In the genomic region with DNA sequence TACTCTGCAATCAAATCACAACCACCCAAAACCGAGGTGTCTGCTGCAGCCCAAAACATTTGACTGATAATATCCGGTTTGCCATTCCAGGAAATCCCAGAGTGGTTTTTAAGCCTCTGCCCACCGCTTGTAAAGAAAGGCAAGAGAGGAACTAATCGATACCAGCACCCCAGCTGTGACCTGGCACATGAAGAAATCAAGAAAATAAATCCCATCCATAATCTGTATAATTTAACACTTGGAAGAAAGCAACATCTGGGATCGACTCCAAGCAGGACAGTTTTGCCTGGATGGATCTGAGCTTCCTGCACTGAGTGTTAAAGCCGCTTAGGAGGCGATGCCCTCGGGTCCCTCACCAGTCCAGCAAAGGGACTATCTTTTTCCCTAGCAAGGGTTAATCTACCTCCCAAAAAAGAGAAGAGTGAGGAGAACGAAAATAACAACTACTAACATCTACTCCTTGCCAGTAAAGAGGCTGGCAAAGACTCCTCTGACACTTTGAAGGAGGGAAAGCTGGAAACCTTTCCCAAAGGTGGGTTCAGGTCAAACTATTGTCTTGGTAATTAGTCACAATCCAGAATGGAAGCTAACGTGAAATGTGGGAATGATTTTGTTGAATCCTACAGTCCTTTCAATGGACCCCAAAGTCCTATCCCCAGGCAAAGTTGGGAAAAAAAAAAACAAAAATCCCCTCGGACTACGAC, we compare ENCODE assay signal across 8 cellular contexts. TPM values are rescaled to one million over a fixed set of nuclear protein-coding genes. Genes with fewer than 3 reads are reported as not detected.
DNase-seq lines count a peak whose midpoint lies in the region; ATAC-seq and TF ChIP-seq lines count a peak whose summit lies in the region.

No MANE protein-coding gene starts in this region.

- H3K36me3 Mint-ChIP-seq in CD8-positive, alpha-beta memory T cell, result peaks cover 0 to 9% (median 0%) of the 10 kb centered on the region in 3 donors

- no peak for ATAC-seq in HG03159 (IDR thresholded peaks at IDR 0.05; ENCODE audit: unreplicated experiment)
- no peak for ATAC-seq in GM18511 (IDR thresholded peaks at IDR 0.05; ENCODE audit: unreplicated experiment)
- no peak for ATAC-seq in HG02938 (IDR thresholded peaks at IDR 0.05; ENCODE audit: unreplicated experiment)

- no peak overlapping the region for H3K4me3 ChIP-seq in CD8-positive, alpha-beta memory T cell (ENCODE audit: low read length)
- H3K4me3 ChIP-seq in KMS-11 (IDR thresholded peaks at IDR 0.05; ENCODE audit: insufficient read depth, low read depth, low read length) (no peak overlapping the region), adipocyte (ENCODE audit: low read length) (peak overlapping the region; percentile 98), subcutaneous abdominal adipose tissue (ENCODE audit: low read depth in 1 of 5, low read length in 5 of 5) (peak overlapping the region; percentile 92 to 99 (median 98))

- H3K36me3 ChIP-seq in CD8-positive, alpha-beta memory T cell (ENCODE audit: insufficient read depth, low read length), result no peaks in the 10 kb centered on the region
- H3K36me3 ChIP-seq in KMS-11 (ENCODE audit: insufficient read depth) (no peaks in the 10 kb centered on the region), adipocyte (ENCODE audit: control insufficient read depth, insufficient read depth, low read length, severe bottlenecking) (no peaks in the 10 kb centered on the region), subcutaneous abdominal adipose tissue (ENCODE audit: control insufficient read depth in 5 of 5, insufficient read depth in 5 of 5, low read length in 5 of 5) (no peaks in the 10 kb centered on the region)

- no peak for TF ChIP-seq CTCF in KMS-11 (conservative IDR thresholded peaks at IDR 0.05; ENCODE audit: low read depth, low read length)

- peaks cover 30% of the 10 kb centered on the region for H3K27me3 ChIP-seq in CD8-positive, alpha-beta memory T cell (ENCODE audit: insufficient read depth, low read length, poor library complexity, severe bottlenecking)
- H3K27me3 ChIP-seq in KMS-11 (ENCODE audit: insufficient read depth, low read depth) (no peaks in the 10 kb centered on the region), adipocyte (replicated peaks; ENCODE audit: control insufficient read depth, insufficient read depth, low read length) (no peaks in the 10 kb centered on the region), subcutaneous abdominal adipose tissue (ENCODE audit: control insufficient read depth in 5 of 5, insufficient read depth in 4 of 5, low read length in 5 of 5) (no peaks in the 10 kb centered on the region)

- peak overlapping the region; percentile 97 for H2AFZ ChIP-seq in KMS-11 (ENCODE audit: low read depth)

- no peak for DNase-seq in CD8-positive, alpha-beta memory T cell
- DNase-seq in adipocyte (ENCODE audit: low read depth) (peak; percentile 52), kidney tubule cell (ENCODE audit: low spot score) (peak; percentile 36)

- H3K9me3 ChIP-seq in CD8-positive, alpha-beta memory T cell (ENCODE audit: low read length), result no peaks in the 10 kb centered on the region
- H3K9me3 ChIP-seq in adipocyte (ENCODE audit: control insufficient read depth, low read length) (no peaks in the 10 kb centered on the region), subcutaneous abdominal adipose tissue (ENCODE audit: control insufficient read depth in 5 of 5, low read length in 5 of 5) (no peaks in the 10 kb centered on the region)

- H3K4me3 Mint-ChIP-seq in CD8-positive, alpha-beta memory T cell, result peak overlapping the region; percentile 90 to 99 (median 96)

- H3K4me1 Mint-ChIP-seq in CD8-positive, alpha-beta memory T cell, result peaks cover 32 to 43% (median 33%) of the 10 kb centered on the region in 3 donors

- POLR2A ChIA-PET in CD8-positive, alpha-beta memory T cell (lab: Charles Lee), result interaction anchor here (1.7 kb wide), 1 partner anchor 246 kb away, joined by 6 read pairs; a partner anchor contains a TSS

- H3K9ac ChIP-seq in KMS-11 (peak overlapping the region; percentile 8; the same call in 1 of the 2 replicates), adipocyte (ENCODE audit: low read length) (peak overlapping the region; percentile 88), subcutaneous abdominal adipose tissue (ENCODE audit: low read length in 5 of 5) (peak overlapping the region; percentile 68 to 94 (median 87))

- peaks cover 19% of the 10 kb centered on the region for H3K4me1 ChIP-seq in CD8-positive, alpha-beta memory T cell (ENCODE audit: insufficient read depth, low read length)
- H3K4me1 ChIP-seq in KMS-11 (ENCODE audit: low read depth, poor library complexity, severe bottlenecking), result peaks cover 21% of the 10 kb centered on the region
- H3K4me1 ChIP-seq in adipocyte (ENCODE audit: control insufficient read depth, insufficient read depth, low read length), result peaks cover 23% of the 10 kb centered on the region
- peaks cover 0 to 36% (median 34%) of the 10 kb centered on the region in 5 donors for H3K4me1 ChIP-seq in subcutaneous abdominal adipose tissue (ENCODE audit: control insufficient read depth in 5 of 5, insufficient read depth in 5 of 5, low read length in 5 of 5)

- no peak overlapping the region for H3K27ac ChIP-seq in CD8-positive, alpha-beta memory T cell (ENCODE audit: low read depth, low read length)
- H3K27ac ChIP-seq in KMS-11 (no peak overlapping the region), subcutaneous abdominal adipose tissue (ENCODE audit: low read depth, low read length) (peak overlapping the region; percentile 86)

- H3K4me2 ChIP-seq in KMS-11, result peak overlapping the region; percentile 81

- CTCF ChIA-PET in CD8-positive, alpha-beta memory T cell (lab: Charles Lee), result interaction anchor here (1.5 kb wide), 1 partner anchor 59 kb away, joined by 3 read pairs; no protein-coding TSS in a partner anchor

- no peak overlapping the region for H3K27ac Mint-ChIP-seq in CD8-positive, alpha-beta memory T cell

- peaks cover 17 to 45% of the 10 kb centered on the region in 2 donors for H3K27me3 Mint-ChIP-seq in CD8-positive, alpha-beta memory T cell

- peaks cover 0 to 4% (median 0%) of the 10 kb centered on the region in 5 donors for H3K9me3 Mint-ChIP-seq in CD8-positive, alpha-beta memory T cell

- peaks cover 24% of the 10 kb centered on the region for H3K79me2 ChIP-seq in KMS-11 (ENCODE audit: insufficient read depth, low read depth)

- H4K20me1 ChIP-seq in KMS-11 (ENCODE audit: insufficient read depth), result no peaks in the 10 kb centered on the region

RNA-seq across cellular contexts. Expression of a gene that starts 2.0 kb away (rescaled TPM):
- 1 to 10 TPM; 1.2 TPM for total RNA-seq in CD8-positive, alpha-beta memory T cell
- not detected for polyA plus RNA-seq in CD8-positive, alpha-beta memory T cell

RNA-seq across cellular contexts. Expression of a gene that starts 2.3 kb away (rescaled TPM):
- 10 to 100 TPM; 13.5 to 14.7 TPM for total RNA-seq in CD8-positive, alpha-beta memory T cell
- polyA plus RNA-seq in CD8-positive, alpha-beta memory T cell, result 20.6 TPM

Comparison
In these comparisons a context has a peak if more than half of its experiments do, and no peak if none do; other contexts are left out.
1. DNase-seq: peak in adipocyte (single experiment) and kidney tubule cell (single experiment); none in CD8-positive, alpha-beta memory T cell (0 of 5).
2. H3K4me3 ChIP-seq: peak in adipocyte (single experiment) and subcutaneous abdominal adipose tissue (5 of 5); none in CD8-positive, alpha-beta memory T cell (single experiment) and KMS-11 (single experiment).
3. H3K9ac ChIP-seq: peak in every context shown above with its lines; median percentile 88 in adipocyte; 87 in subcutaneous abdominal adipose tissue; 8 in KMS-11.